Comparison of ENCODE assay signal across 1 cellular context in the genomic region with DNA sequence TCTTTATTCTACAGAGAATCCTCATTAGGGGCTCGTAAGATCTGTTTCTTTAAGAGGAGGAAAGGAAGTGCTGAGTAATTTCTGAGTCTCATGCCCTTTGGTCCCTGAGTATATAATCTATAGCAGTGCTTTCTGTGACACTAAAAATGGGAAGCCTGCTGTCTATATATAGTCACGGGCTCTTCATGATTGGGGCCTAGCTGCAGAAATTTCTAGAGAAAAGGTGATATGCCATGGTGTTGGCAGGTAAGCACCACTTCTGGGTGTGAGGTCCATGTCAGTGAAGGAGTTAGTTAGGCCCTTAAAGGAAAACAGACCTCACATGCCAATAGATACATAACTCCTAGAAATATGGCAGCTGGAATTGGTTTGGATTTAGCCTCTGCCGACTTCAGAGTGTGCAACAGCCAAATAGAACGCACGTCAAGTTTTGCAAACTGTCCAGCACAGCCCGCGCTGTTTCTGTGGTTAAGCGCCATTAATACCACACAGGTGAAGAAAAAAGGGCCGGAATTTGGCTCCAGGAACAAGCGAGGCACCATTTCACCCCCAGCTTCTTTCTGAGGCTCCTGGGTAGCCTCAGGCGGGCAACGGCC.
TF ChIP-seq lines count a peak whose summit lies in the region.

No MANE protein-coding gene starts in this region.

TF ChIP-seq in WTC11, 78 proteins besides CTCF, POLR2A, EP300 and RAD21 (continued from another document):
- TF ChIP-seq, protein P1, sequence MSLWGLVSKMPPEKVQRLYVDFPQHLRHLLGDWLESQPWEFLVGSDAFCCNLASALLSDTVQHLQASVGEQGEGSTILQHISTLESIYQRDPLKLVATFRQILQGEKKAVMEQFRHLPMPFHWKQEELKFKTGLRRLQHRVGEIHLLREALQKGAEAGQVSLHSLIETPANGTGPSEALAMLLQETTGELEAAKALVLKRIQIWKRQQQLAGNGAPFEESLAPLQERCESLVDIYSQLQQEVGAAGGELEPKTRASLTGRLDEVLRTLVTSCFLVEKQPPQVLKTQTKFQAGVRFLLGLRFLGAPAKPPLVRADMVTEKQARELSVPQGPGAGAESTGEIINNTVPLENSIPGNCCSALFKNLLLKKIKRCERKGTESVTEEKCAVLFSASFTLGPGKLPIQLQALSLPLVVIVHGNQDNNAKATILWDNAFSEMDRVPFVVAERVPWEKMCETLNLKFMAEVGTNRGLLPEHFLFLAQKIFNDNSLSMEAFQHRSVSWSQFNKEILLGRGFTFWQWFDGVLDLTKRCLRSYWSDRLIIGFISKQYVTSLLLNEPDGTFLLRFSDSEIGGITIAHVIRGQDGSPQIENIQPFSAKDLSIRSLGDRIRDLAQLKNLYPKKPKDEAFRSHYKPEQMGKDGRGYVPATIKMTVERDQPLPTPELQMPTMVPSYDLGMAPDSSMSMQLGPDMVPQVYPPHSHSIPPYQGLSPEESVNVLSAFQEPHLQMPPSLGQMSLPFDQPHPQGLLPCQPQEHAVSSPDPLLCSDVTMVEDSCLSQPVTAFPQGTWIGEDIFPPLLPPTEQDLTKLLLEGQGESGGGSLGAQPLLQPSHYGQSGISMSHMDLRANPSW (CRISPR knock-in tag; conservative IDR thresholded peaks at IDR 0.05; ENCODE audit: low read depth): no peak
- TF ChIP-seq, protein P2, sequence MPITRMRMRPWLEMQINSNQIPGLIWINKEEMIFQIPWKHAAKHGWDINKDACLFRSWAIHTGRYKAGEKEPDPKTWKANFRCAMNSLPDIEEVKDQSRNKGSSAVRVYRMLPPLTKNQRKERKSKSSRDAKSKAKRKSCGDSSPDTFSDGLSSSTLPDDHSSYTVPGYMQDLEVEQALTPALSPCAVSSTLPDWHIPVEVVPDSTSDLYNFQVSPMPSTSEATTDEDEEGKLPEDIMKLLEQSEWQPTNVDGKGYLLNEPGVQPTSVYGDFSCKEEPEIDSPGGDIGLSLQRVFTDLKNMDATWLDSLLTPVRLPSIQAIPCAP (CRISPR knock-in tag; IDR thresholded peaks at IDR 0.05): no peak
- no peak for TF ChIP-seq ESRRA (CRISPR knock-in tag; IDR thresholded peaks at IDR 0.05; ENCODE audit: borderline replicate concordance)
- TF ChIP-seq ZNF396 (CRISPR knock-in tag; IDR thresholded peaks at IDR 0.05; ENCODE audit: borderline replicate concordance): no peak
- TF ChIP-seq, protein P3, sequence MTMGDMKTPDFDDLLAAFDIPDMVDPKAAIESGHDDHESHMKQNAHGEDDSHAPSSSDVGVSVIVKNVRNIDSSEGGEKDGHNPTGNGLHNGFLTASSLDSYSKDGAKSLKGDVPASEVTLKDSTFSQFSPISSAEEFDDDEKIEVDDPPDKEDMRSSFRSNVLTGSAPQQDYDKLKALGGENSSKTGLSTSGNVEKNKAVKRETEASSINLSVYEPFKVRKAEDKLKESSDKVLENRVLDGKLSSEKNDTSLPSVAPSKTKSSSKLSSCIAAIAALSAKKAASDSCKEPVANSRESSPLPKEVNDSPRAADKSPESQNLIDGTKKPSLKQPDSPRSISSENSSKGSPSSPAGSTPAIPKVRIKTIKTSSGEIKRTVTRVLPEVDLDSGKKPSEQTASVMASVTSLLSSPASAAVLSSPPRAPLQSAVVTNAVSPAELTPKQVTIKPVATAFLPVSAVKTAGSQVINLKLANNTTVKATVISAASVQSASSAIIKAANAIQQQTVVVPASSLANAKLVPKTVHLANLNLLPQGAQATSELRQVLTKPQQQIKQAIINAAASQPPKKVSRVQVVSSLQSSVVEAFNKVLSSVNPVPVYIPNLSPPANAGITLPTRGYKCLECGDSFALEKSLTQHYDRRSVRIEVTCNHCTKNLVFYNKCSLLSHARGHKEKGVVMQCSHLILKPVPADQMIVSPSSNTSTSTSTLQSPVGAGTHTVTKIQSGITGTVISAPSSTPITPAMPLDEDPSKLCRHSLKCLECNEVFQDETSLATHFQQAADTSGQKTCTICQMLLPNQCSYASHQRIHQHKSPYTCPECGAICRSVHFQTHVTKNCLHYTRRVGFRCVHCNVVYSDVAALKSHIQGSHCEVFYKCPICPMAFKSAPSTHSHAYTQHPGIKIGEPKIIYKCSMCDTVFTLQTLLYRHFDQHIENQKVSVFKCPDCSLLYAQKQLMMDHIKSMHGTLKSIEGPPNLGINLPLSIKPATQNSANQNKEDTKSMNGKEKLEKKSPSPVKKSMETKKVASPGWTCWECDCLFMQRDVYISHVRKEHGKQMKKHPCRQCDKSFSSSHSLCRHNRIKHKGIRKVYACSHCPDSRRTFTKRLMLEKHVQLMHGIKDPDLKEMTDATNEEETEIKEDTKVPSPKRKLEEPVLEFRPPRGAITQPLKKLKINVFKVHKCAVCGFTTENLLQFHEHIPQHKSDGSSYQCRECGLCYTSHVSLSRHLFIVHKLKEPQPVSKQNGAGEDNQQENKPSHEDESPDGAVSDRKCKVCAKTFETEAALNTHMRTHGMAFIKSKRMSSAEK (CRISPR knock-in tag; IDR thresholded peaks at IDR 0.05; ENCODE audit: borderline replicate concordance): no peak
- TF ChIP-seq FOXJ3 (CRISPR knock-in tag; IDR thresholded peaks at IDR 0.05; ENCODE audit: borderline replicate concordance): no peak
- no peak for TF ChIP-seq SMAD4 (CRISPR knock-in tag; IDR thresholded peaks at IDR 0.05)
- TF ChIP-seq CREB1 (CRISPR knock-in tag; IDR thresholded peaks at IDR 0.05): no peak
- TF ChIP-seq, protein P4, sequence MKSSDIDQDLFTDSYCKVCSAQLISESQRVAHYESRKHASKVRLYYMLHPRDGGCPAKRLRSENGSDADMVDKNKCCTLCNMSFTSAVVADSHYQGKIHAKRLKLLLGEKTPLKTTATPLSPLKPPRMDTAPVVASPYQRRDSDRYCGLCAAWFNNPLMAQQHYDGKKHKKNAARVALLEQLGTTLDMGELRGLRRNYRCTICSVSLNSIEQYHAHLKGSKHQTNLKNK (CRISPR knock-in tag; IDR thresholded peaks at IDR 0.05): no peak
- no peak for TF ChIP-seq NR1H2 (CRISPR knock-in tag; IDR thresholded peaks at IDR 0.05)
- TF ChIP-seq, protein P5, sequence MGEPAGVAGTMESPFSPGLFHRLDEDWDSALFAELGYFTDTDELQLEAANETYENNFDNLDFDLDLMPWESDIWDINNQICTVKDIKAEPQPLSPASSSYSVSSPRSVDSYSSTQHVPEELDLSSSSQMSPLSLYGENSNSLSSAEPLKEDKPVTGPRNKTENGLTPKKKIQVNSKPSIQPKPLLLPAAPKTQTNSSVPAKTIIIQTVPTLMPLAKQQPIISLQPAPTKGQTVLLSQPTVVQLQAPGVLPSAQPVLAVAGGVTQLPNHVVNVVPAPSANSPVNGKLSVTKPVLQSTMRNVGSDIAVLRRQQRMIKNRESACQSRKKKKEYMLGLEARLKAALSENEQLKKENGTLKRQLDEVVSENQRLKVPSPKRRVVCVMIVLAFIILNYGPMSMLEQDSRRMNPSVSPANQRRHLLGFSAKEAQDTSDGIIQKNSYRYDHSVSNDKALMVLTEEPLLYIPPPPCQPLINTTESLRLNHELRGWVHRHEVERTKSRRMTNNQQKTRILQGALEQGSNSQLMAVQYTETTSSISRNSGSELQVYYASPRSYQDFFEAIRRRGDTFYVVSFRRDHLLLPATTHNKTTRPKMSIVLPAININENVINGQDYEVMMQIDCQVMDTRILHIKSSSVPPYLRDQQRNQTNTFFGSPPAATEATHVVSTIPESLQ (CRISPR knock-in tag; IDR thresholded peaks at IDR 0.05): no peak
